16 cellular contexts compared by ENCODE assay signal in genomic region chr20:52760791-52761190, GRCh38.
DNase-seq lines count a peak whose midpoint lies in the region; ATAC-seq and TF ChIP-seq lines count a peak whose summit lies in the region.
"Had no signal": no experiment of that assay in that cellular context is flagged by ENCODE, and none has a peak within 500 bp of the region (broad histone marks: within the 10 kb centered on the region; RNA-seq: fewer than 3 reads in every experiment).

No MANE protein-coding gene starts in this region.

- ATAC-seq in GM18867 (IDR thresholded peaks at IDR 0.05; ENCODE audit: unreplicated experiment) (no peak), GM21447 (IDR thresholded peaks at IDR 0.05; ENCODE audit: unreplicated experiment) (no peak)

- H3K4me3 ChIP-seq in OCI-LY7 (ENCODE audit: low read depth, low read length, poor library complexity, severe bottlenecking) (no peak overlapping the region), endodermal cell (ENCODE audit: low read length) (no peak overlapping the region), smooth muscle cell (no peak overlapping the region)
- H3K4me3 ChIP-seq: BLaER1, HAP-1 had no signal

- no peaks in the 10 kb centered on the region for H3K36me3 ChIP-seq in OCI-LY7 (ENCODE audit: insufficient read depth, low read length)
- no peaks in the 10 kb centered on the region for H3K36me3 ChIP-seq in endodermal cell (ENCODE audit: control insufficient read depth, insufficient read depth, low read length)
- no peaks in the 10 kb centered on the region for H3K36me3 ChIP-seq in smooth muscle cell (ENCODE audit: low read depth)
- H3K36me3 ChIP-seq: BLaER1, HAP-1 had no signal

- H3K9me2 ChIP-seq in OCI-LY7 (ENCODE audit: insufficient read depth, low read length) = no peaks in the 10 kb centered on the region

- POLR2A ChIA-PET in OCI-LY7 (lab: Charles Lee) (interaction anchor here (0.5 to 1.6 kb wide), 2 partner anchors 13 to 29 kb away, joined by 4 read pairs; no protein-coding TSS in a partner anchor), HEK293T (lab: Yijun Ruan, JAX) (no interaction called here)

- DNase-seq in DMS 273 (lab: John Stamatoyannopoulos, UW; ENCODE audit: unreplicated experiment) (peak; percentile 3), DMS 273 treated with DMSO at 0.1 percent for 48 hours (lab: John Stamatoyannopoulos, UW) (no peak), OCI-LY7 (ENCODE audit: low spot score) (peak; percentile 4), endodermal cell (peak; percentile 56), smooth muscle cell (lab: John Stamatoyannopoulos, UW; ENCODE audit: unreplicated experiment) (no peak), HEK293T (ENCODE audit: extremely low spot score) (no peak)
- DNase-seq: AML-193; Caco-2; CD8-positive, alpha-beta memory T cell; KG1 had no signal

- no peak overlapping the region for H3K27ac ChIP-seq in OCI-LY7 (ENCODE audit: low read depth, low read length, poor library complexity, severe bottlenecking)
- H3K27ac ChIP-seq in endodermal cell (ENCODE audit: low read depth, low read length) = no peak overlapping the region
- H3K27ac ChIP-seq in smooth muscle cell (ENCODE audit: low read depth) = peak overlapping the region; percentile 69
- H3K27ac ChIP-seq: 22Rv1, BLaER1 had no signal

- H3K4me1 Mint-ChIP-seq in endodermal cell = peaks cover 4% of the 10 kb centered on the region
- H3K4me1 Mint-ChIP-seq: CD8-positive, alpha-beta memory T cell had no signal

- no peak overlapping the region for H2AFZ ChIP-seq in OCI-LY7 (ENCODE audit: low read length)
- no peak overlapping the region for H2AFZ ChIP-seq in smooth muscle cell (ENCODE audit: low read depth)

- H3K4me2 ChIP-seq in OCI-LY7 (ENCODE audit: low read length) (no peak overlapping the region), smooth muscle cell (no peak overlapping the region)
- H3K4me2 ChIP-seq: BLaER1 had no signal

- intact Hi-C loops in OCI-LY7 (cut with micrococcal nuclease; ENCODE audit: unreplicated experiment) = no loop called here

- no TSS peak for BruUV-seq in OCI-LY7 (replicated peaks; lab: Mats Ljungman, UMichigan)

- TF ChIP-seq CTCF in OCI-LY7 (conservative IDR thresholded peaks at IDR 0.05; ENCODE audit: low read length) (no peak), endodermal cell (conservative IDR thresholded peaks at IDR 0.05) (peak; percentile 54), smooth muscle cell (IDR thresholded peaks at IDR 0.05; ENCODE audit: borderline replicate concordance, insufficient read depth, poor library complexity, severe bottlenecking) (no peak)

- H3K36me3 Mint-ChIP-seq in endodermal cell (ENCODE audit: low read depth) = no peaks in the 10 kb centered on the region
- H3K36me3 Mint-ChIP-seq: CD8-positive, alpha-beta memory T cell; IgD-negative memory B cell had no signal

- H3K27me3 ChIP-seq in endodermal cell (ENCODE audit: control insufficient read depth, insufficient read depth, low read length, poor library complexity, severe bottlenecking) (no peaks in the 10 kb centered on the region), smooth muscle cell (ENCODE audit: low read depth) (no peaks in the 10 kb centered on the region)
- H3K27me3 ChIP-seq: BLaER1 had no signal

- H3K4me1 ChIP-seq in OCI-LY7 (ENCODE audit: insufficient read depth, low read length, poor library complexity, severe bottlenecking) (no peaks in the 10 kb centered on the region), endodermal cell (ENCODE audit: control insufficient read depth, insufficient read depth, low read length) (no peaks in the 10 kb centered on the region), smooth muscle cell (ENCODE audit: low read depth) (no peaks in the 10 kb centered on the region)
- H3K4me1 ChIP-seq: BLaER1, Caco-2, HAP-1 had no signal

- CTCF ChIA-PET in OCI-LY7 (lab: Charles Lee; ENCODE audit: unreplicated experiment) = no interaction called here
- CTCF ChIA-PET in HEK293T (lab: Yijun Ruan, JAX) = no interaction called here

- H3K27ac Mint-ChIP-seq in endodermal cell = no peak overlapping the region
- H3K27ac Mint-ChIP-seq: CD8-positive, alpha-beta memory T cell had no signal

- 87 to 91% methylated on average over 3 of the region's 3 CpGs for WGBS in endodermal cell (ENCODE audit: insufficient coverage in 1 of 2, insufficient read length in 1 of 2), 2 experiments
- WGBS in smooth muscle cell (ENCODE audit: low lambda C conversion rate) = 90% methylated on average over 3 of the region's 3 CpGs

- H3K27me3 Mint-ChIP-seq in endodermal cell (ENCODE audit: insufficient read depth) = peaks cover 2% of the 10 kb centered on the region
- H3K27me3 Mint-ChIP-seq: IgD-negative memory B cell had no signal

- no peaks in the 10 kb centered on the region for H3F3A ChIP-seq in smooth muscle cell (ENCODE audit: low read depth)

- H3K4me3 Mint-ChIP-seq in endodermal cell = no peak overlapping the region
- H3K4me3 Mint-ChIP-seq: CD8-positive, alpha-beta memory T cell; IgD-negative memory B cell had no signal

- H3K9me3 ChIP-seq in OCI-LY7 (ENCODE audit: low read length) (no peaks in the 10 kb centered on the region), endodermal cell (ENCODE audit: control insufficient read depth, low read length) (no peaks in the 10 kb centered on the region), smooth muscle cell (replicated peaks; ENCODE audit: low read depth) (no peaks in the 10 kb centered on the region)
- H3K9me3 ChIP-seq: Caco-2, HAP-1 had no signal

- H3K9ac ChIP-seq in endodermal cell (ENCODE audit: extremely low read depth, low read length, poor library complexity, severe bottlenecking) (no peak overlapping the region), smooth muscle cell (ENCODE audit: low read depth) (no peak overlapping the region)
- H3K9ac ChIP-seq: BLaER1 had no signal

- H3K79me2 ChIP-seq in OCI-LY7 (ENCODE audit: insufficient read depth, low read depth, low read length) (no peaks in the 10 kb centered on the region), smooth muscle cell (ENCODE audit: low read depth) (no peaks in the 10 kb centered on the region)

- peaks cover 3% of the 10 kb centered on the region for H3K9me3 Mint-ChIP-seq in endodermal cell
- H3K9me3 Mint-ChIP-seq: IgD-negative memory B cell had no signal

- H4K20me1 ChIP-seq in OCI-LY7 (ENCODE audit: insufficient read depth, low read length) (no peaks in the 10 kb centered on the region), smooth muscle cell (ENCODE audit: low read depth) (no peaks in the 10 kb centered on the region)
- H4K20me1 ChIP-seq: BLaER1 had no signal

TF ChIP-seq in HEK293T, 16 proteins besides CTCF, POLR2A, EP300 and RAD21:
- TF ChIP-seq SUZ12 (IDR thresholded peaks at IDR 0.05) = no peak
- TF ChIP-seq BHLHE40 (IDR thresholded peaks at IDR 0.05; ENCODE audit: borderline replicate concordance) = no peak
- TF ChIP-seq SP1 (IDR thresholded peaks at IDR 0.05) = no peak
- TF ChIP-seq ARNT (IDR thresholded peaks at IDR 0.05) = no peak
- no peak for TF ChIP-seq NFRKB (IDR thresholded peaks at IDR 0.05)
- TF ChIP-seq ELF4 (IDR thresholded peaks at IDR 0.05) = no peak
- no peak for TF ChIP-seq ZNF384 (IDR thresholded peaks at IDR 0.05)
- TF ChIP-seq FOXM1 (IDR thresholded peaks at IDR 0.05; ENCODE audit: borderline replicate concordance) = no peak
- no peak for TF ChIP-seq FOXA1 (IDR thresholded peaks at IDR 0.05)
- no peak for TF ChIP-seq HDGF (IDR thresholded peaks at IDR 0.05; ENCODE audit: borderline replicate concordance)
- TF ChIP-seq L3MBTL2 (conservative IDR thresholded peaks at IDR 0.05) = no peak
- TF ChIP-seq TARDBP (IDR thresholded peaks at IDR 0.05) = no peak
- no peak for TF ChIP-seq PKNOX1 (IDR thresholded peaks at IDR 0.05)
TF ChIP-seq in HEK293T: peak in this region for 0.

Comparison
In these comparisons a context has a peak if more than half of its experiments do, and no peak if none do; other contexts are left out.
1. DNase-seq: peak in DMS 273 (single experiment), OCI-LY7 (single experiment) and endodermal cell (single experiment); none in DMS 273 treated with DMSO at 0.1 percent for 48 hours (single experiment), smooth muscle cell (single experiment) and HEK293T (single experiment).